Comparison of ENCODE assay signal across 9 cellular contexts in the genomic region with DNA sequence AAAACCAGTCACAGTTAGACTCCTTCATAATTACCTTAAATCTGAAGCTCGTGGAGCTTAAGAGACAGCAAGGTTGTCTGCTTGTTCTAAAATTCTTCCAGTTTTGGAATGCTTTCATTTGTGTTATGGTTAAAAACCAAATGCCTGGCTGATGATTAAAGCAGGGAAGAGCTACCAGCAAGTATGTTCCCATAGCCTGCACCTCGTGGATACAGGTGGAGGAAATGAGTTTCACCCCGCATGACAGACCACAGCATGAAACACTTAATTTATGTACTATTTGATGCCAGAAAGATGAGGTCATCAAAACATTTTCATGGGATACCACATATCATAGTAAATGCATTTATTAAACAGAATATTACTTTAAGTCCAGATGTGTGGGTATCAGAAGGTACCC. TPM values are rescaled to one million over a fixed set of nuclear protein-coding genes. Genes with fewer than 3 reads are reported as not detected.
DNase-seq lines count a peak whose midpoint lies in the region; ATAC-seq and TF ChIP-seq lines count a peak whose summit lies in the region.
"Had no signal": no experiment of that assay in that cellular context is flagged by ENCODE, and none has a peak within 500 bp of the region (broad histone marks: within the 10 kb centered on the region; RNA-seq: fewer than 3 reads in every experiment).

No MANE protein-coding gene starts in this region.

- H3K9me3 ChIP-seq in mucosa of stomach (ENCODE audit: control insufficient read depth, low read length) (no peaks in the 10 kb centered on the region), vagina (no peaks in the 10 kb centered on the region)

- H3K27ac Mint-ChIP-seq in activated naive CD4-positive, alpha-beta T cell treated with anti-CD3 and anti-CD28 coated beads, Interleukin-2, amount 50 U/mL, for 24 hours, result peak overlapping the region; percentile 68
- H3K27ac Mint-ChIP-seq in activated naive CD4-positive, alpha-beta T cell treated with anti-CD3 and anti-CD28 coated beads for 36 hours, result no peak overlapping the region
- H3K27ac Mint-ChIP-seq in activated T-helper 17 cell treated with anti-CD3 and anti-CD28 coated beads, Interleukin-2, amount 50 U/mL, for 72 hours, result no peak overlapping the region

- peaks cover 89% of the 10 kb centered on the region for H3K4me1 Mint-ChIP-seq in activated naive CD4-positive, alpha-beta T cell treated with anti-CD3 and anti-CD28 coated beads, Interleukin-2, amount 50 U/mL, for 24 hours
- peaks cover 84% of the 10 kb centered on the region for H3K4me1 Mint-ChIP-seq in activated naive CD4-positive, alpha-beta T cell treated with anti-CD3 and anti-CD28 coated beads for 36 hours (ENCODE audit: low read depth)
- peaks cover 23% of the 10 kb centered on the region for H3K4me1 Mint-ChIP-seq in activated T-helper 17 cell treated with anti-CD3 and anti-CD28 coated beads, Interleukin-2, amount 50 U/mL, for 72 hours

- peak overlapping the region; percentile 68 to 99 (median 94) for H3K27ac ChIP-seq in dorsolateral prefrontal cortex
- H3K27ac ChIP-seq in vagina, result peak overlapping the region; percentile 79

- no peak overlapping the region for H3K9ac ChIP-seq in mucosa of stomach (ENCODE audit: low read length)

- intact Hi-C loops in activated naive CD4-positive, alpha-beta T cell treated with anti-CD3 and anti-CD28 coated beads for 36 hours (cut with micrococcal nuclease), result no loop called here
- intact Hi-C loops in dorsolateral prefrontal cortex (cut with DNase I) (loop anchor here (5.0 to 10.0 kb wide), 4 partner anchors 56 to 136 kb away; no protein-coding TSS in a partner anchor), vagina (cut with DNase I) (no loop called here)

- peak in 2 of 56 donors; percentile 5 for TF ChIP-seq CTCF in dorsolateral prefrontal cortex (IDR thresholded peaks at IDR 0.05 in 54 of 56, conservative IDR thresholded peaks at IDR 0.05 in 2 of 56; ENCODE audit: low read depth in 1 of 56, partially characterized antibody in 56 of 56)
- TF ChIP-seq CTCF in vagina (IDR thresholded peaks at IDR 0.05), result no peak

- no peaks in the 10 kb centered on the region for H3K36me3 ChIP-seq in mucosa of stomach (ENCODE audit: control insufficient read depth, insufficient read depth, low read length)
- no peaks in the 10 kb centered on the region for H3K36me3 ChIP-seq in vagina

- no peak for DNase-seq in activated naive CD4-positive, alpha-beta T cell treated with anti-CD3 and anti-CD28 coated beads for 36 hours
- DNase-seq in dorsolateral prefrontal cortex (no peak), vagina (ENCODE audit: extremely low spot score in 2 of 2) (no peak), activated T-cell treated with anti-CD3 and anti-CD28 coated beads for 4 hours (no peak)
- DNase-seq: activated CD4-positive, CD25-positive, alpha-beta regulatory T cell had no signal

- peaks cover 4% of the 10 kb centered on the region for H3K9me3 Mint-ChIP-seq in activated naive CD4-positive, alpha-beta T cell treated with anti-CD3 and anti-CD28 coated beads, Interleukin-2, amount 50 U/mL, for 24 hours
- H3K9me3 Mint-ChIP-seq in activated naive CD4-positive, alpha-beta T cell treated with anti-CD3 and anti-CD28 coated beads for 36 hours, result no peaks in the 10 kb centered on the region
- H3K9me3 Mint-ChIP-seq in activated T-helper 17 cell treated with anti-CD3 and anti-CD28 coated beads, Interleukin-2, amount 50 U/mL, for 72 hours, result peaks cover 5% of the 10 kb centered on the region

- H3K36me3 Mint-ChIP-seq in activated naive CD4-positive, alpha-beta T cell treated with anti-CD3 and anti-CD28 coated beads, Interleukin-2, amount 50 U/mL, for 24 hours, result peaks cover 2% of the 10 kb centered on the region
- no peaks in the 10 kb centered on the region for H3K36me3 Mint-ChIP-seq in activated naive CD4-positive, alpha-beta T cell treated with anti-CD3 and anti-CD28 coated beads for 36 hours (ENCODE audit: low read depth)
- H3K36me3 Mint-ChIP-seq in activated T-helper 17 cell treated with anti-CD3 and anti-CD28 coated beads, Interleukin-2, amount 50 U/mL, for 72 hours (ENCODE audit: low read depth), result no peaks in the 10 kb centered on the region

- H3K27me3 ChIP-seq in dorsolateral prefrontal cortex, result no peaks in the 10 kb centered on the region
- H3K27me3 ChIP-seq in mucosa of stomach (ENCODE audit: control insufficient read depth, insufficient read depth, low read length), result no peaks in the 10 kb centered on the region
- no peaks in the 10 kb centered on the region for H3K27me3 ChIP-seq in vagina

- H3K27me3 Mint-ChIP-seq in activated naive CD4-positive, alpha-beta T cell treated with anti-CD3 and anti-CD28 coated beads, Interleukin-2, amount 50 U/mL, for 24 hours, result no peaks in the 10 kb centered on the region
- no peaks in the 10 kb centered on the region for H3K27me3 Mint-ChIP-seq in activated naive CD4-positive, alpha-beta T cell treated with anti-CD3 and anti-CD28 coated beads for 36 hours (ENCODE audit: low read depth)
- no peaks in the 10 kb centered on the region for H3K27me3 Mint-ChIP-seq in activated T-helper 17 cell treated with anti-CD3 and anti-CD28 coated beads, Interleukin-2, amount 50 U/mL, for 72 hours

- H3K4me3 ChIP-seq in dorsolateral prefrontal cortex (peak overlapping the region; percentile 24 to 79 (median 62)), mucosa of stomach (ENCODE audit: low read length) (peak overlapping the region; percentile 54), vagina (peak overlapping the region; percentile 41 to 45)

- no peak overlapping the region for H3K4me3 Mint-ChIP-seq in activated naive CD4-positive, alpha-beta T cell treated with anti-CD3 and anti-CD28 coated beads, Interleukin-2, amount 50 U/mL, for 24 hours
- no peak overlapping the region for H3K4me3 Mint-ChIP-seq in activated naive CD4-positive, alpha-beta T cell treated with anti-CD3 and anti-CD28 coated beads for 36 hours
- no peak overlapping the region for H3K4me3 Mint-ChIP-seq in activated T-helper 17 cell treated with anti-CD3 and anti-CD28 coated beads, Interleukin-2, amount 50 U/mL, for 72 hours

- no peak for TF ChIP-seq POLR2A in vagina (IDR thresholded peaks at IDR 0.05)

- no peak for ATAC-seq in activated T-helper 17 cell treated with anti-CD3 and anti-CD28 coated beads, Interleukin-2, amount 50 U/mL, for 72 hours (replicated peaks)
- ATAC-seq in HG03196 (IDR thresholded peaks at IDR 0.05; ENCODE audit: unreplicated experiment), result no peak

- H3K4me1 ChIP-seq in mucosa of stomach (ENCODE audit: control insufficient read depth, insufficient read depth, low read length) (peaks cover 9% of the 10 kb centered on the region), vagina (peaks cover 31% of the 10 kb centered on the region)

- CTCF ChIA-PET in activated naive CD4-positive, alpha-beta T cell treated with anti-CD3 and anti-CD28 coated beads for 36 hours (lab: Charles Lee), result interaction anchor here (0.6 to 1.5 kb wide), 5 partner anchors 9 to 51 kb away, joined by 3 to 6 read pairs (median 3); no protein-coding TSS in a partner anchor

RNA-seq across cellular contexts. Expression of a gene that starts 0.4 kb away (rescaled TPM):
- 10 to 100 TPM; 38.3 to 42.1 TPM for total RNA-seq in activated naive CD4-positive, alpha-beta T cell treated with anti-CD3 and anti-CD28 coated beads for 36 hours
- total RNA-seq in dorsolateral prefrontal cortex (100 to 1,000 TPM in 118 of 120 experiments, 10 to 100 TPM in 2; 92.4 to 354 (median 139) TPM), vagina (88.4 TPM)
- 10 to 100 TPM; 50.2 to 70.4 TPM for total RNA-seq in activated T-helper 17 cell treated with anti-CD3 and anti-CD28 coated beads, Interleukin-2, amount 50 U/mL, for 72 hours

Comparison
In these comparisons a context has a peak if more than half of its experiments do, and no peak if none do; other contexts are left out.
1. intact Hi-C loops: an anchor here in dorsolateral prefrontal cortex (5.0 to 10.0 kb wide); none called in activated naive CD4-positive, alpha-beta T cell treated with anti-CD3 and anti-CD28 coated beads for 36 hours and vagina.